In the genomic region with DNA sequence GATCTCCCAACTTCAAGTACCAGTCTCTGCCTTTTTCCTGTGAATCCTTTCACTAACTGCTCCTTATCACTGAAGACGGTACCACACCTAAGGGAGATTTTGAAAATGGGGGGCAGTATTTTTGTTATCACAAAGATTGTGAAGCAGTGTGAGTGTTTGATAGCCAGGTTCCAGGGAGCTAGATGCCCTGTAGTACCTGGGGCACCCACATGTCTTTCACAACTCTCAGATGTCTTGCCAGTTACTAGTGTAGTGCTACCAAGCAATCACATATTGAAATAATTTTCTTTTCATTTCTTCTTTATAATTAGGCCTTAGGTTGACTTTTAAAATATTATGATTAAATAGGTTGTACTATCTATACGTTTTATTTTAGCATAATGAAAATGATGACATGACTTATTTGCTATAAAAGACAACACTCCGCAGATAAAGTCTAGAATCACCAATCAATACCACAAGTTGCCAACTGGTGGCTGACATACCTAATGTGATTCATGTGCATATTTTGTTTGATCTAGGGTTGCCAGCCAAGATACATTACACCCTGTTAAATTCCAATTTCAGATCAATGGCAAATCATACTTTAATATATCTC, we compare ENCODE assay signal across 1 cellular context.
TF ChIP-seq lines count a peak whose summit lies in the region.

No MANE protein-coding gene starts in this region.

TF ChIP-seq in GM23338, 12 proteins besides CTCF, POLR2A, EP300 and RAD21 (continued from another document):
- TF ChIP-seq, protein P1, sequence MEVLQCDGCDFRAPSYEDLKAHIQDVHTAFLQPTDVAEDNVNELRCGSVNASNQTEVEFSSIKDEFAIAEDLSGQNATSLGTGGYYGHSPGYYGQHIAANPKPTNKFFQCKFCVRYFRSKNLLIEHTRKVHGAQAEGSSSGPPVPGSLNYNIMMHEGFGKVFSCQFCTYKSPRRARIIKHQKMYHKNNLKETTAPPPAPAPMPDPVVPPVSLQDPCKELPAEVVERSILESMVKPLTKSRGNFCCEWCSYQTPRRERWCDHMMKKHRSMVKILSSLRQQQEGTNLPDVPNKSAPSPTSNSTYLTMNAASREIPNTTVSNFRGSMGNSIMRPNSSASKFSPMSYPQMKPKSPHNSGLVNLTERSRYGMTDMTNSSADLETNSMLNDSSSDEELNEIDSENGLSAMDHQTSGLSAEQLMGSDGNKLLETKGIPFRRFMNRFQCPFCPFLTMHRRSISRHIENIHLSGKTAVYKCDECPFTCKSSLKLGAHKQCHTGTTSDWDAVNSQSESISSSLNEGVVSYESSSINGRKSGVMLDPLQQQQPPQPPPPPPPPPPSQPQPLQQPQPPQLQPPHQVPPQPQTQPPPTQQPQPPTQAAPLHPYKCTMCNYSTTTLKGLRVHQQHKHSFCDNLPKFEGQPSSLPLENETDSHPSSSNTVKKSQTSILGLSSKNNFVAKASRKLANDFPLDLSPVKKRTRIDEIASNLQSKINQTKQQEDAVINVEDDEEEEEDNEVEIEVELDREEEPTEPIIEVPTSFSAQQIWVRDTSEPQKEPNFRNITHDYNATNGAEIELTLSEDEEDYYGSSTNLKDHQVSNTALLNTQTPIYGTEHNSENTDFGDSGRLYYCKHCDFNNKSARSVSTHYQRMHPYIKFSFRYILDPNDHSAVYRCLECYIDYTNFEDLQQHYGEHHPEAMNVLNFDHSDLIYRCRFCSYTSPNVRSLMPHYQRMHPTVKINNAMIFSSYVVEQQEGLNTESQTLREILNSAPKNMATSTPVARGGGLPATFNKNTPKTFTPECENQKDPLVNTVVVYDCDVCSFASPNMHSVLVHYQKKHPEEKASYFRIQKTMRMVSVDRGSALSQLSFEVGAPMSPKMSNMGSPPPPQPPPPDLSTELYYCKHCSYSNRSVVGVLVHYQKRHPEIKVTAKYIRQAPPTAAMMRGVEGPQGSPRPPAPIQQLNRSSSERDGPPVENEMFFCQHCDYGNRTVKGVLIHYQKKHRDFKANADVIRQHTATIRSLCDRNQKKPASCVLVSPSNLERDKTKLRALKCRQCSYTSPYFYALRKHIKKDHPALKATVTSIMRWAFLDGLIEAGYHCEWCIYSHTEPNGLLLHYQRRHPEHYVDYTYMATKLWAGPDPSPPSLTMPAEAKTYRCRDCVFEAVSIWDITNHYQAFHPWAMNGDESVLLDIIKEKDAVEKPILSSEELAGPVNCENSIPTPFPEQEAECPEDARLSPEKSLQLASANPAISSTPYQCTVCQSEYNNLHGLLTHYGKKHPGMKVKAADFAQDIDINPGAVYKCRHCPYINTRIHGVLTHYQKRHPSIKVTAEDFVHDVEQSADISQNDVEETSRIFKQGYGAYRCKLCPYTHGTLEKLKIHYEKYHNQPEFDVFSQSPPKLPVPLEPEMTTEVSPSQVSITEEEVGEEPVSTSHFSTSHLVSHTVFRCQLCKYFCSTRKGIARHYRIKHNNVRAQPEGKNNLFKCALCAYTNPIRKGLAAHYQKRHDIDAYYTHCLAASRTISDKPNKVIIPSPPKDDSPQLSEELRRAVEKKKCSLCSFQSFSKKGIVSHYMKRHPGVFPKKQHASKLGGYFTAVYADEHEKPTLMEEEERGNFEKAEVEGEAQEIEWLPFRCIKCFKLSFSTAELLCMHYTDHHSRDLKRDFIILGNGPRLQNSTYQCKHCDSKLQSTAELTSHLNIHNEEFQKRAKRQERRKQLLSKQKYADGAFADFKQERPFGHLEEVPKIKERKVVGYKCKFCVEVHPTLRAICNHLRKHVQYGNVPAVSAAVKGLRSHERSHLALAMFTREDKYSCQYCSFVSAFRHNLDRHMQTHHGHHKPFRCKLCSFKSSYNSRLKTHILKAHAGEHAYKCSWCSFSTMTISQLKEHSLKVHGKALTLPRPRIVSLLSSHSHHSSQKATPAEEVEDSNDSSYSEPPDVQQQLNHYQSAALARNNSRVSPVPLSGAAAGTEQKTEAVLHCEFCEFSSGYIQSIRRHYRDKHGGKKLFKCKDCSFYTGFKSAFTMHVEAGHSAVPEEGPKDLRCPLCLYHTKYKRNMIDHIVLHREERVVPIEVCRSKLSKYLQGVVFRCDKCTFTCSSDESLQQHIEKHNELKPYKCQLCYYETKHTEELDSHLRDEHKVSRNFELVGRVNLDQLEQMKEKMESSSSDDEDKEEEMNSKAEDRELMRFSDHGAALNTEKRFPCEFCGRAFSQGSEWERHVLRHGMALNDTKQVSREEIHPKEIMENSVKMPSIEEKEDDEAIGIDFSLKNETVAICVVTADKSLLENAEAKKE (CRISPR knock-in tag; IDR thresholded peaks at IDR 0.05): no peak
- no peak for TF ChIP-seq JUNB (IDR thresholded peaks at IDR 0.05; ENCODE audit: unreplicated experiment)
